Comparison of ENCODE assay signal across 24 cellular contexts in genomic region chr14:70473825-70474224, GRCh38. TPM values are rescaled to one million over a fixed set of nuclear protein-coding genes. Genes with fewer than 3 reads are reported as not detected.
"Had no signal": no experiment of that assay in that cellular context is flagged by ENCODE, and none has a peak within 500 bp of the region (broad histone marks: within the 10 kb centered on the region; RNA-seq: fewer than 3 reads in every experiment).

No MANE protein-coding gene starts in this region.

- H3K27me3 Mint-ChIP-seq: dendritic cell treated with granulocyte-macrophage colony-stimulating factor and Interleukin-4, amounts not matched to agents 40 ng/mL and 50 ng/mL, for 4 days; effector memory CD8-positive, alpha-beta T cell had no signal

- H3K9me3 Mint-ChIP-seq: effector memory CD8-positive, alpha-beta T cell had no signal

- ATAC-seq: effector memory CD8-positive, alpha-beta T cell; esophagus mucosa; gastrocnemius medialis; heart right ventricle; left cardiac atrium; left lung; left ventricle myocardium superior; lower lobe of right lung had no signal

- H3K9me3 ChIP-seq: colonic mucosa, esophagus squamous epithelium, gastrocnemius medialis, heart right ventricle, lower lobe of right lung had no signal

- H3K27ac Mint-ChIP-seq: dendritic cell treated with granulocyte-macrophage colony-stimulating factor and Interleukin-4, amounts not matched to agents 40 ng/mL and 50 ng/mL, for 4 days; effector memory CD8-positive, alpha-beta T cell; endodermal cell had no signal

- H3K4me3 ChIP-seq: colonic mucosa, esophagus squamous epithelium, gastrocnemius medialis, heart right ventricle, left lung, lower lobe of right lung had no signal

- H3K27ac ChIP-seq: colonic mucosa, epithelial cell of prostate, esophagus squamous epithelium, gastrocnemius medialis, heart right ventricle, left lung, lower lobe of right lung had no signal

- H3K27me3 ChIP-seq: colonic mucosa, esophagus squamous epithelium, gastrocnemius medialis, heart right ventricle, left lung had no signal

- H3K4me3 Mint-ChIP-seq: dendritic cell treated with granulocyte-macrophage colony-stimulating factor and Interleukin-4, amounts not matched to agents 40 ng/mL and 50 ng/mL, for 4 days; effector memory CD8-positive, alpha-beta T cell; endodermal cell had no signal

- H3K4me1 ChIP-seq: colonic mucosa, esophagus squamous epithelium, gastrocnemius medialis, heart right ventricle, left lung, lower lobe of right lung had no signal

- DNase-seq: colonic mucosa; cortex of kidney; effector CD8-positive, alpha-beta T cell; effector memory CD8-positive, alpha-beta T cell; endodermal cell; erythroblast; esophagus squamous epithelium; foreskin fibroblast; foreskin melanocyte; gastrocnemius medialis; glutamatergic neuron; head of caudate nucleus; heart right ventricle; hippocampal formation; left cardiac atrium; left lung; left ventricle myocardium superior; lower lobe of right lung; mesenchymal stem cell; midbrain had no signal

- H3K36me3 ChIP-seq: colonic mucosa, esophagus squamous epithelium, gastrocnemius medialis, left lung, lower lobe of right lung had no signal

RNA-seq across cellular contexts. Expression of gene ADAM21, which starts 21.9 kb away (rescaled TPM):
- total RNA-seq: colonic mucosa, esophagus mucosa, esophagus squamous epithelium, mononuclear cell had no signal
